In the genomic region with DNA sequence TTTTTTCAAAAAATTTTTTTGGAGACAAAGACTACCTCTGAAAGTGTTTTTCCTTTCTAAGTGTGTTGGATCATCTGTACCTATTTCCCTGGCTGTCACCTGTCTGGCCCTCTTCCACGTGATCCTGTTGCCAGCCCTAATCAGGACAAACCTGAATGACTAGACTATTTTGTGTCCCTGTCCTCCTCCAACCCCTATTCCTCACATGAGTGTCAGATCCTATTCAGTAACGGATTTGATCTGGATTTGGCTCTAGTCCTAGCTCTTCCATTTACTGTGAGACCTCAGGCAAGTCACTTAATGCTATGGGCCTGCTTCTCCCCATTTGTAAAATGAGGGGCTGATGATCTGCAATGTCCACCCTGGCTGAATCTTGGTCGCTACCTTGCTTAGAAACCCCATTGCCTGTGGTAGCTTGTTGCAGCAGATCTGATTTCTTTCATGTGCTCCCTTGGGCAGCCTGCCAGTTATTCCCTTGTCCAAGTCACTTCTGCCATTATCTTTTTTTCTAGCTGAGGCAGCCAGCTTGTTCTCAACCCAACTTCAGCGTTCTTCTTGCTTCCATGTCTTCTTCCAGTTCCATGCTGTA, we compare ENCODE assay signal across 8 cellular contexts. TPM values are rescaled to one million over a fixed set of nuclear protein-coding genes. Genes with fewer than 3 reads are reported as not detected.
DNase-seq lines count a peak whose midpoint lies in the region; ATAC-seq and TF ChIP-seq lines count a peak whose summit lies in the region.

No MANE protein-coding gene starts in this region.

- H3K9me3 ChIP-seq in H9 (ENCODE audit: control insufficient read depth, low read depth, low read length) = no peaks in the 10 kb centered on the region
- no peaks in the 10 kb centered on the region for H3K9me3 ChIP-seq in esophagus squamous epithelium
- no peaks in the 10 kb centered on the region for H3K9me3 ChIP-seq in psoas muscle

- DNase-seq in H9 = no peak
- peak; percentile 73 for DNase-seq in OCI-M1 (lab: John Stamatoyannopoulos, UW)
- no peak for DNase-seq in esophagus squamous epithelium (lab: John Stamatoyannopoulos, UW)
- DNase-seq in psoas muscle = peak; percentile 64 to 75
- no peak for DNase-seq in activated naive CD4-positive, alpha-beta T cell treated with anti-CD3 and anti-CD28 coated beads for 36 hours
- DNase-seq in NCI-H1930 (lab: John Stamatoyannopoulos, UW) = no peak
- DNase-seq in stimulated activated naive CD4-positive, alpha-beta T cell treated with Interleukin-2 at 50 U/mL for 16 hours (lab: John Stamatoyannopoulos, UW) = no peak

- peaks cover 6 to 34% (median 26%) of the 10 kb centered on the region in 3 experiments; a peak in 6 of 7 replicates for H3K36me3 Mint-ChIP-seq in H9 (ENCODE audit: insufficient read depth in 1 of 3, low read depth in 3 of 3)
- H3K36me3 Mint-ChIP-seq in activated naive CD4-positive, alpha-beta T cell treated with anti-CD3 and anti-CD28 coated beads for 36 hours (ENCODE audit: low read depth) = peaks cover 14% of the 10 kb centered on the region

- no peak overlapping the region for H2BK15ac ChIP-seq in H9 (ENCODE audit: low read depth, low read length)

- peaks cover 24% of the 10 kb centered on the region; the same call in 1 of the 2 replicates for H3K79me2 ChIP-seq in H9 (ENCODE audit: insufficient read depth, low read length)

- peaks cover 28 to 32% of the 10 kb centered on the region in 2 experiments for H3K4me1 Mint-ChIP-seq in H9
- H3K4me1 Mint-ChIP-seq in activated naive CD4-positive, alpha-beta T cell treated with anti-CD3 and anti-CD28 coated beads for 36 hours (ENCODE audit: low read depth) = peaks cover 63% of the 10 kb centered on the region

- no peaks in the 10 kb centered on the region for H4K20me1 ChIP-seq in H9 (ENCODE audit: control insufficient read depth, insufficient read depth, insufficient read length)

- CTCF ChIA-PET in activated naive CD4-positive, alpha-beta T cell treated with anti-CD3 and anti-CD28 coated beads for 36 hours (lab: Charles Lee) = no interaction called here

- peaks cover 2% of the 10 kb centered on the region for H3K79me1 ChIP-seq in H9 (ENCODE audit: insufficient read depth, low read depth, low read length, poor library complexity, severe bottlenecking)

- no peak overlapping the region for H3K4ac ChIP-seq in H9 (ENCODE audit: low read depth, low read length)

- H3K27ac ChIP-seq in H9 (ENCODE audit: insufficient read length, low read depth, low read length) = no peak overlapping the region
- peak overlapping the region in 3 of 4 donors; percentile 46 to 76 (median 53) for H3K27ac ChIP-seq in esophagus squamous epithelium
- H3K27ac ChIP-seq in psoas muscle = peak overlapping the region; percentile 79

- no peak overlapping the region for H2BK12ac ChIP-seq in H9 (ENCODE audit: insufficient read length, low read depth, low read length)

- no peak for TF ChIP-seq POLR2A in esophagus squamous epithelium (IDR thresholded peaks at IDR 0.05)

- H3T11ph ChIP-seq in H9 (ENCODE audit: low read length) = no peak overlapping the region

- H3K36me3 ChIP-seq in esophagus squamous epithelium (peaks cover 0 to 36% (median 0%) of the 10 kb centered on the region in 3 donors), psoas muscle (ENCODE audit: insufficient read depth in 1 of 2, low read depth in 1 of 2) (peaks cover 2 to 24% of the 10 kb centered on the region in 2 donors)

- H2BK20ac ChIP-seq in H9 (ENCODE audit: low read depth, low read length, poor library complexity, severe bottlenecking) = no peak overlapping the region

- H3K4me1 ChIP-seq in H9 (ENCODE audit: insufficient read depth, low read length) (peaks cover 6% of the 10 kb centered on the region; the same call in 1 of the 2 replicates), esophagus squamous epithelium (peaks cover 19 to 69% (median 34%) of the 10 kb centered on the region in 3 donors), psoas muscle (peaks cover 38% of the 10 kb centered on the region)

- no peak overlapping the region for H3K18ac ChIP-seq in H9 (ENCODE audit: insufficient read length, low read depth, low read length)

- H3K4me3 ChIP-seq in esophagus squamous epithelium (no peak overlapping the region), psoas muscle (peak overlapping the region; percentile 39)

- intact Hi-C loops in esophagus squamous epithelium (cut with DNase I) (no loop called here), psoas muscle (cut with DNase I) (no loop called here)
- intact Hi-C loops in activated naive CD4-positive, alpha-beta T cell treated with anti-CD3 and anti-CD28 coated beads for 36 hours (cut with micrococcal nuclease) = no loop called here

- no peak overlapping the region for H2AFZ ChIP-seq in H9 (ENCODE audit: low read length)

- no peak overlapping the region for H3K23ac ChIP-seq in H9 (ENCODE audit: insufficient read length, low read depth, low read length)

- H4K5ac ChIP-seq in H9 (ENCODE audit: insufficient read length, low read depth, low read length) = no peak overlapping the region

- no CpG with 5 or more reads among the region's 4 CpGs for WGBS in H9 (ENCODE audit: extremely low coverage, insufficient read length, low lambda C conversion rate)
- WGBS in esophagus squamous epithelium, 2 donors = 22 to 50% methylated on average over 4 of the region's 4 CpGs
- 21 to 43% (median 24%) methylated on average over 4 of the region's 4 CpGs for WGBS in psoas muscle, 3 donors

- peaks cover 1% of the 10 kb centered on the region for H3K27me3 Mint-ChIP-seq in H9 (ENCODE audit: low read depth)
- no peaks in the 10 kb centered on the region for H3K27me3 Mint-ChIP-seq in activated naive CD4-positive, alpha-beta T cell treated with anti-CD3 and anti-CD28 coated beads for 36 hours (ENCODE audit: low read depth)

- H3K27ac Mint-ChIP-seq in H9 = peak overlapping the region; percentile 19 to 50 (median 49); a peak in 3 of 7 replicates
- H3K27ac Mint-ChIP-seq in activated naive CD4-positive, alpha-beta T cell treated with anti-CD3 and anti-CD28 coated beads for 36 hours = no peak overlapping the region

- ATAC-seq in psoas muscle (peak; percentile 23 to 51 (median 28)), HG03432 (IDR thresholded peaks at IDR 0.05; ENCODE audit: unreplicated experiment) (no peak)

- no peak overlapping the region for H3K14ac ChIP-seq in H9 (ENCODE audit: insufficient read depth, low read length)

- H3K27me3 ChIP-seq in H9 (ENCODE audit: insufficient read depth, low read length) = no peaks in the 10 kb centered on the region
- no peaks in the 10 kb centered on the region for H3K27me3 ChIP-seq in esophagus squamous epithelium
- no peaks in the 10 kb centered on the region for H3K27me3 ChIP-seq in psoas muscle (ENCODE audit: insufficient read depth in 3 of 3, low read length in 2 of 3)

- H3K56ac ChIP-seq in H9 (ENCODE audit: insufficient read length, low read depth, low read length) = no peak overlapping the region

- TF ChIP-seq CTCF in H9 (conservative IDR thresholded peaks at IDR 0.05) = no peak
- TF ChIP-seq CTCF in esophagus squamous epithelium (IDR thresholded peaks at IDR 0.05) = no peak
- TF ChIP-seq CTCF in psoas muscle (IDR thresholded peaks at IDR 0.05) = no peak

- no peak overlapping the region for H2BK5ac ChIP-seq in H9 (ENCODE audit: insufficient read length, low read length)

- no peak overlapping the region for H2AK5ac ChIP-seq in H9 (ENCODE audit: insufficient read length, low read length)

- H3K9ac ChIP-seq in H9 (ENCODE audit: extremely low read depth, insufficient read length, low read length) = no peak overlapping the region

- H4K91ac ChIP-seq in H9 (ENCODE audit: insufficient read length, low read depth, low read length) = no peak overlapping the region

- peaks cover under 1 to 1% of the 10 kb centered on the region in 2 experiments; a peak in 1 of 5 replicates for H3K9me3 Mint-ChIP-seq in H9
- peaks cover under 1% of the 10 kb centered on the region for H3K9me3 Mint-ChIP-seq in activated naive CD4-positive, alpha-beta T cell treated with anti-CD3 and anti-CD28 coated beads for 36 hours

- H2BK120ac ChIP-seq in H9 (ENCODE audit: low read depth, low read length, poor library complexity, severe bottlenecking) = no peak overlapping the region

- peaks cover 6% of the 10 kb centered on the region for H3K23me2 ChIP-seq in H9 (ENCODE audit: insufficient read length, low read depth, low read length, poor library complexity, severe bottlenecking)

- no peak overlapping the region for H3K4me2 ChIP-seq in H9 (ENCODE audit: insufficient read depth, insufficient read length, low read length)

- no peak overlapping the region for H4K8ac ChIP-seq in H9 (replicated peaks; ENCODE audit: insufficient read length, low read depth, low read length)

- H3K4me3 Mint-ChIP-seq in H9 = no peak overlapping the region
- no peak overlapping the region for H3K4me3 Mint-ChIP-seq in activated naive CD4-positive, alpha-beta T cell treated with anti-CD3 and anti-CD28 coated beads for 36 hours

RNA-seq across cellular contexts. Expression of gene PHF20, which starts 4.8 kb away (rescaled TPM):
- total RNA-seq in H9 (2021) (50.3 and 55.3 TPM in 2 replicates), esophagus squamous epithelium (10 to 100 TPM; 13.6 to 33.2 (median 16.6) TPM), psoas muscle (10 to 100 TPM; 57.7 to 97.9 (median 68.4) TPM)
- 10 to 100 TPM; 32.1 to 95.7 (median 58.6) TPM for polyA plus RNA-seq in psoas muscle
- total RNA-seq in activated naive CD4-positive, alpha-beta T cell treated with anti-CD3 and anti-CD28 coated beads for 36 hours = 10 to 100 TPM; 39.8 to 46.0 TPM

RNA-seq across cellular contexts. Expression of gene RBM39, which starts 34.5 kb away (rescaled TPM):
- total RNA-seq in H9 (2021) (335 and 347 TPM in 2 replicates), esophagus squamous epithelium (100 to 1,000 TPM; 149 to 326 (median 182) TPM), psoas muscle (100 to 1,000 TPM in 3 of 4 donors, 10 to 100 TPM in 1; 93.0 to 171 (median 139) TPM)
- 100 to 1,000 TPM; 115 to 151 (median 123) TPM for polyA plus RNA-seq in psoas muscle
- 100 to 1,000 TPM; 297 to 304 TPM for total RNA-seq in activated naive CD4-positive, alpha-beta T cell treated with anti-CD3 and anti-CD28 coated beads for 36 hours

Comparison
In these comparisons a context has a peak if more than half of its experiments do, and no peak if none do; other contexts are left out.
1. DNase-seq: peak in OCI-M1 (single experiment) and psoas muscle (2 of 2); none in H9 (single experiment), esophagus squamous epithelium (single experiment), activated naive CD4-positive, alpha-beta T cell treated with anti-CD3 and anti-CD28 coated beads for 36 hours (single experiment), NCI-H1930 (0 of 2) and stimulated activated naive CD4-positive, alpha-beta T cell treated with Interleukin-2 at 50 U/mL for 16 hours (single experiment).